Comparison of ENCODE assay signal across 9 cellular contexts in genomic region chr14:62018606-62019005, GRCh38.
"Had no signal": no experiment of that assay in that cellular context is flagged by ENCODE, and none has a peak within 500 bp of the region (broad histone marks: within the 10 kb centered on the region; RNA-seq: fewer than 3 reads in every experiment).

No MANE protein-coding gene starts in this region.

- H3K9ac ChIP-seq: GM23248, KMS-11 had no signal

- H2AFZ ChIP-seq: GM23248 had no signal

- H3K36me3 ChIP-seq: HAP-1 had no signal

- H3K27ac Mint-ChIP-seq: HFFc6, IgD-negative memory B cell had no signal

- H3K4me2 ChIP-seq: KMS-11 had no signal

- H3K27ac ChIP-seq: GM23248, KMS-11 had no signal

- ATAC-seq: HCT116 had no signal

- H3K4me3 ChIP-seq: GM23248, HAP-1 had no signal

- DNase-seq: GM23248, GOT3, H7, HFFc6, KBM-7 had no signal

- H3K4me3 Mint-ChIP-seq: HFFc6, IgD-negative memory B cell had no signal

- H3K4me1 ChIP-seq: HAP-1 had no signal

- H3K9me3 ChIP-seq: HAP-1 had no signal

- H3K9me3 Mint-ChIP-seq: HFFc6 had no signal
